Comparison of ENCODE assay signal across 8 cellular contexts in genomic region chr18:9575558-9575957, GRCh38. TPM values are rescaled to one million over a fixed set of nuclear protein-coding genes. Genes with fewer than 3 reads are reported as not detected.
DNase-seq lines count a peak whose midpoint lies in the region; ATAC-seq and TF ChIP-seq lines count a peak whose summit lies in the region.

No MANE protein-coding gene starts in this region.

- no peaks in the 10 kb centered on the region for H3F3A ChIP-seq in DOHH2 (ENCODE audit: control insufficient read depth, insufficient read depth)

- TF ChIP-seq EP300 in stomach (IDR thresholded peaks at IDR 0.05) = no peak

- TF ChIP-seq POLR2A in stomach (IDR thresholded peaks at IDR 0.05) = no peak

- H3K36me3 ChIP-seq in DOHH2 (ENCODE audit: control insufficient read depth, low read length) (peaks cover 30% of the 10 kb centered on the region), kidney epithelial cell (ENCODE audit: control insufficient read depth, insufficient read depth, low read length) (peaks cover under 1% of the 10 kb centered on the region), stomach (peaks cover 9 to 67% (median 52%) of the 10 kb centered on the region in 4 donors)

- no peaks in the 10 kb centered on the region for H3K79me2 ChIP-seq in DOHH2 (ENCODE audit: control insufficient read depth, low read length)

- no peak overlapping the region for H3K4me2 ChIP-seq in DOHH2 (ENCODE audit: low read length)

- intact Hi-C loops in stomach (cut with DNase I; ENCODE audit: low total_unique reads) = no loop called here

- DNase-seq in NOMO-1 treated with dmso at 0.1 percent for 144 hours (lab: John Stamatoyannopoulos, UW; ENCODE audit: unreplicated experiment) (peak; percentile 64), cerebellar cortex (ENCODE audit: low spot score) (peak; percentile 79), kidney epithelial cell (ENCODE audit: low read depth) (peak; percentile 84), stomach (peak; percentile 85), NCI-H1694 treated with DMSO at 0.1 percent for 48 hours (lab: John Stamatoyannopoulos, UW) (no peak)

- no peak overlapping the region for H3K4me3 ChIP-seq in DOHH2 (ENCODE audit: low read length)
- no peak overlapping the region for H3K4me3 ChIP-seq in kidney epithelial cell (ENCODE audit: low read depth, low read length)
- no peak overlapping the region for H3K4me3 ChIP-seq in stomach

- H4K20me1 ChIP-seq in DOHH2 (ENCODE audit: control insufficient read depth, insufficient read depth, low read depth, low read length) = no peaks in the 10 kb centered on the region

- ATAC-seq in HG02763 (IDR thresholded peaks at IDR 0.05; ENCODE audit: unreplicated experiment) (peak; percentile 60), GM19467 (IDR thresholded peaks at IDR 0.05; ENCODE audit: unreplicated experiment) (no peak)

- peak; percentile 59 for TF ChIP-seq CTCF in DOHH2 (IDR thresholded peaks at IDR 0.05; ENCODE audit: low read depth, low read length, poor library complexity, severe bottlenecking)
- peak; percentile 82 for TF ChIP-seq CTCF in kidney epithelial cell (IDR thresholded peaks at IDR 0.05; ENCODE audit: insufficient read depth, low read length, poor library complexity, severe bottlenecking)
- TF ChIP-seq CTCF in stomach (IDR thresholded peaks at IDR 0.05) = peak in 6 of 7 experiments; percentile 37 to 93 (median 85)

- H3K27ac ChIP-seq in DOHH2 (ENCODE audit: low read depth, low read length) = no peak overlapping the region
- H3K27ac ChIP-seq in stomach = no peak overlapping the region

- no peaks in the 10 kb centered on the region for H3K9me2 ChIP-seq in DOHH2 (replicated peaks; ENCODE audit: control insufficient read depth, low read length)

- WGBS in stomach, 5 donors = 3 to 19% (median 5%) methylated on average over 5 of the region's 5 CpGs

- H3K9me3 ChIP-seq in DOHH2 (ENCODE audit: control insufficient read depth, insufficient read depth, low read length) = no peaks in the 10 kb centered on the region
- H3K9me3 ChIP-seq in stomach = no peaks in the 10 kb centered on the region

- no peaks in the 10 kb centered on the region for H3K27me3 ChIP-seq in DOHH2 (ENCODE audit: control insufficient read depth, low read length)
- no peaks in the 10 kb centered on the region for H3K27me3 ChIP-seq in kidney epithelial cell (ENCODE audit: control insufficient read depth, insufficient read depth, low read length)
- H3K27me3 ChIP-seq in stomach = no peaks in the 10 kb centered on the region

- H3K4me1 ChIP-seq in DOHH2 (ENCODE audit: control insufficient read depth, low read length) (no peaks in the 10 kb centered on the region), stomach (peaks cover 0 to 24% (median 4%) of the 10 kb centered on the region in 4 donors)

RNA-seq across cellular contexts. Expression of gene PPP4R1, which starts 38.8 kb away (rescaled TPM):
- total RNA-seq in kidney epithelial cell (83.8 and 105 TPM in 2 replicates), stomach (100 to 1,000 TPM in 3 of 5 donors, 10 to 100 TPM in 2; 32.1 to 372 (median 133) TPM)
- polyA plus RNA-seq in stomach = 10 to 100 TPM; 25.9 to 40.8 (median 28.9) TPM
